9 cellular contexts compared by ENCODE assay signal in the genomic region with DNA sequence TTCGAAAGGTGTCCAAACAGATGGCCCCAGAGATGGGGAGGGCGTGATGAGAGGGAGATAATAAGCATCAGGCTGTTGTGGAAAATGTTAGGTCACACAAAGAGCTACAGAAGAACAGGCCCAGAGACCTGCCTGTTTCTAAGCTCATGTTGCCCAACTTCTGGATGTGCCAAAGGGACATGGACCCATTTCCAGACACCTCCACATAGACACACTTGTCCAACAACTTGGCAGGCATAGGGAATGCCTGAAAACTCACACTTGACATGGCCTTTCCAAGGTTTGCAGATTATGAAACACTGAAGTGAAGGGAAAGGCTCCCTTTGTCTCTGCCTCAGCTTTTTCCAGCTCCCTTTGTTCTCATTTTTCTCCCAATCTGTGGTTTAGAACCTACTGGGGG. TPM values are rescaled to one million over a fixed set of nuclear protein-coding genes. Genes with fewer than 3 reads are reported as not detected.
"Had no signal": no experiment of that assay in that cellular context is flagged by ENCODE, and none has a peak within 500 bp of the region (broad histone marks: within the 10 kb centered on the region; RNA-seq: fewer than 3 reads in every experiment).

No MANE protein-coding gene starts in this region.

- FAIRE-seq: H1, H54 had no signal

- H3K4me3 Mint-ChIP-seq: GM23338, H9 had no signal

- DNase-seq: H9, HCEC 1CT, IMR-90 had no signal

- H3K27ac Mint-ChIP-seq: GM23338, H9 had no signal

- ATAC-seq: GM23338, K562 had no signal

- H2AFZ ChIP-seq: GM23338 had no signal

- H3K27ac ChIP-seq: HL-60 had no signal

- H3K4me2 ChIP-seq: GM23338 had no signal

- H3K4me3 ChIP-seq: GM23338, K562 had no signal

- H3K4me1 Mint-ChIP-seq: GM23338 had no signal

RNA-seq across cellular contexts. Expression of a gene that starts 43.5 kb away (rescaled TPM):
- total RNA-seq: HT1080, IMR-90 had no signal
- polyA plus RNA-seq: IMR-90, K562 had no signal
